In the genomic region with DNA sequence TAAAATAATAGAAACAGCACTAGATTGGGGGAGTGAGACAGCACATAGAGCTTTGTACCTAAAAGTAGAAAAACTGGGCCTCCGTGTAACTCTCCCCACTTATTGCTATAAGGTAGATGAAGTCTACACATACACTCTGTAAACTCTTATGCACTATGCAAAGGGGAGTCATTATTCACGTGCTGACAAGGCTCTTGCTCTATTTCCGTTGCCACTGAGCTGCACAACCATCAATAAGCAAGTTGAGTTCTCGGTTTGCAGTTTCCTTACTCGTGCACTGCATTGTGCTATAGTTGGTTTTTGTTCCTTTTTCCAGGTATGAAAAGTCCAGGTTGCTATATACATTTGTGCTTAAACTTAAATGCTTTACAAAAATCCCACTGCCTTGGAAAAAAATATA, we compare ENCODE assay signal across 30 cellular contexts.
"Had no signal": no experiment of that assay in that cellular context is flagged by ENCODE, and none has a peak within 500 bp of the region (broad histone marks: within the 10 kb centered on the region; RNA-seq: fewer than 3 reads in every experiment).

No MANE protein-coding gene starts in this region.

- H3K27ac ChIP-seq: adrenal gland, body of pancreas, brain microvascular endothelial cell, breast epithelium, VCaP had no signal

- H3K36me3 ChIP-seq: adrenal gland, brain microvascular endothelial cell, breast epithelium had no signal

- ATAC-seq: activated CD8-positive, alpha-beta T cell treated with anti-CD3 and anti-CD28 coated beads for 36 hours; activated naive CD4-positive, alpha-beta T cell treated with anti-CD3 and anti-CD28 coated beads, Interleukin-2, amount 50 U/mL, for 72 hours; activated T-cell treated with anti-CD3 and anti-CD28 coated beads, Interleukin-2, amount 50 U/mL, for 4 hours; activated T-cell treated with anti-CD3 and anti-CD28 coated beads, Interleukin-2, amount 50 U/mL, for 72 hours; activated T-helper 17 cell treated with anti-CD3 and anti-CD28 coated beads, Interleukin-2, amount 50 U/mL, for 72 hours; body of pancreas had no signal

- DNase-seq: activated B cell treated with CpG ODN at 0.5 μM for 24 hours; activated CD4-positive, alpha-beta memory T cell treated with anti-CD3 and anti-CD28 coated beads for 36 hours; activated CD4-positive, alpha-beta T cell treated with anti-CD3 and anti-CD28 coated beads for 4 hours; activated CD4-positive, alpha-beta T cell treated with anti-CD3 and anti-CD28 coated beads, Interleukin-2, amount 10 ng/mL, durations not matched to agents 24 days and 14 days; activated CD4-positive, alpha-beta T cell treated with anti-CD3 and anti-CD28 coated beads, Interleukin-2, amount 50 U/mL, for 1 hour; activated CD4-positive, alpha-beta T cell treated with anti-CD3 and anti-CD28 coated beads, Interleukin-2, amount 50 U/mL, for 4 hours; activated CD4-positive, CD25-positive, alpha-beta regulatory T cell treated with anti-CD3 and anti-CD28 coated beads, Interleukin-2, amount 50 U/mL, for 72 hours; activated CD8-positive, alpha-beta memory T cell treated with anti-CD3 and anti-CD28 coated beads, Interleukin-2, amount 50 U/mL, for 4 hours; activated CD8-positive, alpha-beta T cell treated with anti-CD3 and anti-CD28 coated beads for 36 hours; activated effector memory CD4-positive, alpha-beta T cell treated with anti-CD3 and anti-CD28 coated beads, Interleukin-2, amount 50 U/mL, for 16 hours; activated gamma-delta T cell treated with Interleukin-2 at 50 U/mL for 16 hours; activated naive CD4-positive, alpha-beta T cell; activated naive CD4-positive, alpha-beta T cell treated with anti-CD3 and anti-CD28 coated beads for 36 hours; activated naive CD4-positive, alpha-beta T cell treated with anti-CD3 and anti-CD28 coated beads, Interleukin-2, amount 50 U/mL, for 16 hours; activated naive CD8-positive, alpha-beta T cell treated with anti-CD3 and anti-CD28 coated beads for 36 hours; activated T-cell treated with anti-CD3 and anti-CD28 coated beads for 4 hours; activated T-cell treated with anti-CD3 and anti-CD28 coated beads, Interleukin-2, amount 50 U/mL, for 1 hour; activated T-cell treated with anti-CD3 and anti-CD28 coated beads, Interleukin-2, amount 50 U/mL, for 4 hours; activated T-cell treated with anti-CD3 and anti-CD28 coated beads, Interleukin-2, amount 50 U/mL, for 72 hours; adrenal gland; amniotic stem cell; aorta; body of pancreas; brain microvascular endothelial cell; central memory CD4-positive, alpha-beta T cell; T-helper 9 cell had no signal

- H3K27me3 ChIP-seq: adrenal gland, body of pancreas, brain microvascular endothelial cell, breast epithelium had no signal

- H3K4me1 ChIP-seq: adrenal gland, body of pancreas had no signal

- H3K9me3 ChIP-seq: adrenal gland, body of pancreas, breast epithelium had no signal

- H3K4me3 ChIP-seq: adrenal gland, body of pancreas, breast epithelium had no signal
